Comparison of ENCODE assay signal across 28 cellular contexts in the genomic region with DNA sequence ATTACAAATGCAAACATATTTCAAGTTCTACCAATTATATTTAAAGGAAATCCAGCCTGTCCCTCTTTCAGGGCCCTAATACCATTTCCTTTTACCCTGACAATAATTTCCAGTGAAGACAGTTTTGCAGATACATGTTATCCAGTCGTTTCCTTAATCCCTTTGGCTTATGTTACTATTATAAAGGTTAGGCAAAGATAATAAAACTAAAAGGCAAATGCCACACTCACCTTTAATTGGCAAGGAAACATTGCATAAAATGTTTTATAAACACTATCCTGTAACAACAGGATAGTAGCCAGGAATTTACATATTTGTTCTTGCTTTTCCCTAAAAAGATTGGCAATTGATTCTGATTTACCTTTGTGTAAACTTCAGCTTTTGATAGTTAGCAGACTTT.
"Had no signal": no experiment of that assay in that cellular context is flagged by ENCODE, and none has a peak within 500 bp of the region (broad histone marks: within the 10 kb centered on the region; RNA-seq: fewer than 3 reads in every experiment).

No MANE protein-coding gene starts in this region.

- DNase-seq: activated CD4-positive, alpha-beta memory T cell treated with anti-CD3 and anti-CD28 coated beads, Interleukin-2, amount 10 ng/mL, durations not matched to agents 7 days and 5 days; activated CD4-positive, alpha-beta T cell treated with anti-CD3 and anti-CD28 coated beads for 36 hours; activated CD4-positive, alpha-beta T cell treated with anti-CD3 and anti-CD28 coated beads, Interleukin-2, amount 10 ng/mL, durations not matched to agents 24 days and 14 days; activated CD4-positive, CD25-positive, alpha-beta regulatory T cell; activated CD4-positive, CD25-positive, alpha-beta regulatory T cell treated with anti-CD3 and anti-CD28 coated beads, Interleukin-2, amount 50 U/mL, for 72 hours; activated CD8-positive, alpha-beta memory T cell treated with anti-CD3 and anti-CD28 coated beads, Interleukin-2, amount 50 U/mL, for 48 hours; activated gamma-delta T cell; activated naive CD4-positive, alpha-beta T cell; activated naive CD4-positive, alpha-beta T cell treated with anti-CD3 and anti-CD28 coated beads, Interleukin-2, amount 10 ng/mL, durations not matched to agents 7 days and 5 days; activated naive CD8-positive, alpha-beta T cell treated with anti-CD3 and anti-CD28 coated beads, Interleukin-2, amount 10 ng/mL, durations not matched to agents 7 days and 5 days; activated T-cell treated with anti-CD3 and anti-CD28 coated beads for 4 hours; activated T-cell treated with anti-CD3 and anti-CD28 coated beads, Interleukin-2, amount 50 U/mL, for 24 hours; activated T-cell treated with anti-CD3 and anti-CD28 coated beads, Interleukin-2, amount 50 U/mL, for 72 hours; central memory CD4-positive, alpha-beta T cell; cerebellar nuclear complex; colonic mucosa; effector CD8-positive, alpha-beta T cell; foreskin fibroblast; heart left ventricle; T-helper 17 cell; T1000 had no signal

- H3K27ac ChIP-seq: ascending aorta, breast epithelium, cardiac muscle cell, colonic mucosa, epithelial cell of prostate, heart left ventricle had no signal

- H3K27ac Mint-ChIP-seq: activated CD4-positive, alpha-beta memory T cell treated with anti-CD3 and anti-CD28 coated beads, Interleukin-2, amount 10 ng/mL, durations not matched to agents 7 days and 5 days; activated CD4-positive, alpha-beta T cell treated with anti-CD3 and anti-CD28 coated beads for 36 hours; activated CD4-positive, alpha-beta T cell treated with anti-CD3 and anti-CD28 coated beads, Interleukin-2, amount 10 ng/mL, durations not matched to agents 24 days and 14 days; activated naive CD4-positive, alpha-beta T cell treated with anti-CD3 and anti-CD28 coated beads, Interleukin-2, amount 10 ng/mL, durations not matched to agents 7 days and 5 days; activated naive CD4-positive, alpha-beta T cell treated with anti-CD3 and anti-CD28 coated beads, Interleukin-2, amount 50 U/mL, for 72 hours; activated naive CD8-positive, alpha-beta T cell treated with anti-CD3 and anti-CD28 coated beads, Interleukin-2, amount 10 ng/mL, durations not matched to agents 7 days and 5 days; activated T-cell treated with anti-CD3 and anti-CD28 coated beads, Interleukin-2, amount 50 U/mL, for 24 hours; activated T-cell treated with anti-CD3 and anti-CD28 coated beads, Interleukin-2, amount 50 U/mL, for 72 hours; brain; T-helper 17 cell; T-helper 2 cell treated with Interferon-gamma antibody and Interleukin-4, amounts not matched to agents 5 μg/mL and 100 μg/mL, for 36 hours had no signal

- ATAC-seq: activated CD4-positive, alpha-beta T cell treated with anti-CD3 and anti-CD28 coated beads for 36 hours; activated naive CD4-positive, alpha-beta T cell treated with anti-CD3 and anti-CD28 coated beads, Interleukin-2, amount 50 U/mL, for 72 hours; activated T-cell treated with anti-CD3 and anti-CD28 coated beads, Interleukin-2, amount 50 U/mL, for 72 hours; heart left ventricle; T-helper 17 cell had no signal

- H3K4me3 Mint-ChIP-seq: activated CD4-positive, alpha-beta memory T cell treated with anti-CD3 and anti-CD28 coated beads, Interleukin-2, amount 10 ng/mL, durations not matched to agents 7 days and 5 days; activated CD4-positive, alpha-beta T cell treated with anti-CD3 and anti-CD28 coated beads for 36 hours; activated CD4-positive, alpha-beta T cell treated with anti-CD3 and anti-CD28 coated beads, Interleukin-2, amount 10 ng/mL, durations not matched to agents 24 days and 14 days; activated naive CD4-positive, alpha-beta T cell treated with anti-CD3 and anti-CD28 coated beads, Interleukin-2, amount 10 ng/mL, durations not matched to agents 7 days and 5 days; activated naive CD8-positive, alpha-beta T cell treated with anti-CD3 and anti-CD28 coated beads, Interleukin-2, amount 10 ng/mL, durations not matched to agents 7 days and 5 days; activated T-cell treated with anti-CD3 and anti-CD28 coated beads, Interleukin-2, amount 50 U/mL, for 24 hours; activated T-cell treated with anti-CD3 and anti-CD28 coated beads, Interleukin-2, amount 50 U/mL, for 72 hours; brain; T-helper 17 cell; T-helper 2 cell treated with Interferon-gamma antibody and Interleukin-4, amounts not matched to agents 5 μg/mL and 100 μg/mL, for 36 hours had no signal

- H3K9me3 ChIP-seq: ascending aorta, breast epithelium, colonic mucosa had no signal

- H3K36me3 ChIP-seq: ascending aorta, breast epithelium, cardiac muscle cell, colonic mucosa, heart left ventricle had no signal

- H3K27me3 ChIP-seq: ascending aorta, breast epithelium, cardiac muscle cell, colonic mucosa, heart left ventricle had no signal

- H3K4me3 ChIP-seq: ascending aorta, breast epithelium, cardiac muscle cell, colonic mucosa, heart left ventricle had no signal

- H3K4me1 ChIP-seq: ascending aorta, breast epithelium, colonic mucosa, heart left ventricle had no signal

- H3K27me3 Mint-ChIP-seq: activated CD4-positive, alpha-beta memory T cell treated with anti-CD3 and anti-CD28 coated beads, Interleukin-2, amount 10 ng/mL, durations not matched to agents 7 days and 5 days; activated CD4-positive, alpha-beta T cell treated with anti-CD3 and anti-CD28 coated beads for 36 hours; activated CD4-positive, alpha-beta T cell treated with anti-CD3 and anti-CD28 coated beads, Interleukin-2, amount 10 ng/mL, durations not matched to agents 24 days and 14 days; activated naive CD4-positive, alpha-beta T cell treated with anti-CD3 and anti-CD28 coated beads, Interleukin-2, amount 10 ng/mL, durations not matched to agents 7 days and 5 days; activated naive CD8-positive, alpha-beta T cell treated with anti-CD3 and anti-CD28 coated beads, Interleukin-2, amount 10 ng/mL, durations not matched to agents 7 days and 5 days; activated T-cell treated with anti-CD3 and anti-CD28 coated beads, Interleukin-2, amount 50 U/mL, for 24 hours; brain; T-helper 17 cell had no signal

- H3K36me3 Mint-ChIP-seq: activated naive CD4-positive, alpha-beta T cell treated with anti-CD3 and anti-CD28 coated beads, Interleukin-2, amount 10 ng/mL, durations not matched to agents 7 days and 5 days had no signal

- H3K4me1 Mint-ChIP-seq: activated CD4-positive, alpha-beta memory T cell treated with anti-CD3 and anti-CD28 coated beads, Interleukin-2, amount 10 ng/mL, durations not matched to agents 7 days and 5 days; activated CD4-positive, alpha-beta T cell treated with anti-CD3 and anti-CD28 coated beads for 36 hours; activated CD4-positive, alpha-beta T cell treated with anti-CD3 and anti-CD28 coated beads, Interleukin-2, amount 10 ng/mL, durations not matched to agents 24 days and 14 days; activated naive CD4-positive, alpha-beta T cell treated with anti-CD3 and anti-CD28 coated beads, Interleukin-2, amount 10 ng/mL, durations not matched to agents 7 days and 5 days; activated naive CD8-positive, alpha-beta T cell treated with anti-CD3 and anti-CD28 coated beads, Interleukin-2, amount 10 ng/mL, durations not matched to agents 7 days and 5 days; brain; T-helper 17 cell had no signal
